Comparison of ENCODE assay signal across 8 cellular contexts in genomic region chr2:216113572-216113971, GRCh38. TPM values are rescaled to one million over a fixed set of nuclear protein-coding genes. Genes with fewer than 3 reads are reported as not detected.
A peak's percentile ranks its signal among the peaks of the same experiment; 100 is the strongest.
DNase-seq lines count a peak whose midpoint lies in the region; ATAC-seq and TF ChIP-seq lines count a peak whose summit lies in the region.

No MANE protein-coding gene starts in this region.

- H3K9me3 ChIP-seq in CD4-positive, alpha-beta memory T cell (ENCODE audit: control insufficient read depth in 1 of 2, low read length in 2 of 2) = no peaks in the 10 kb centered on the region

- H3K4me1 ChIP-seq in CD4-positive, alpha-beta memory T cell (ENCODE audit: insufficient read depth, low read length) = peaks cover 87% of the 10 kb centered on the region

- peak overlapping the region in 1 of 8 donors; percentile 28 for H3K4me3 Mint-ChIP-seq in CD4-positive, alpha-beta memory T cell
- peak overlapping the region; percentile 41 to 99 for H3K4me3 Mint-ChIP-seq in activated T-cell treated with anti-CD3 and anti-CD28 coated beads, Interleukin-2, amount 50 U/mL, for 72 hours
- H3K4me3 Mint-ChIP-seq in MCF 10A (ENCODE audit: unreplicated experiment) = no peak overlapping the region

- no peak overlapping the region for H3K4me3 ChIP-seq in CD4-positive, alpha-beta memory T cell (ENCODE audit: low read length in 2 of 2)

- peaks cover 54 to 87% of the 10 kb centered on the region in 2 donors for H3K36me3 Mint-ChIP-seq in CD4-positive, alpha-beta memory T cell
- peaks cover 27 to 57% of the 10 kb centered on the region in 2 donors for H3K36me3 Mint-ChIP-seq in activated T-cell treated with anti-CD3 and anti-CD28 coated beads, Interleukin-2, amount 50 U/mL, for 72 hours (ENCODE audit: insufficient read depth in 2 of 2)
- peaks cover 59% of the 10 kb centered on the region for H3K36me3 Mint-ChIP-seq in MCF 10A (ENCODE audit: insufficient read depth, unreplicated experiment)

- peaks cover 2% of the 10 kb centered on the region in 2 donors for H3K27me3 Mint-ChIP-seq in CD4-positive, alpha-beta memory T cell
- no peaks in the 10 kb centered on the region for H3K27me3 Mint-ChIP-seq in activated T-cell treated with anti-CD3 and anti-CD28 coated beads, Interleukin-2, amount 50 U/mL, for 72 hours (ENCODE audit: low read depth)
- no peaks in the 10 kb centered on the region for H3K27me3 Mint-ChIP-seq in MCF 10A (ENCODE audit: insufficient read depth, unreplicated experiment)

- CTCF ChIA-PET in CD4-positive, alpha-beta memory T cell (lab: Charles Lee; ENCODE audit: partially characterized antibody) = interaction anchor here (1.1 to 3.1 kb wide), 18 partner anchors 10 to 93 kb away, joined by 3 to 20 read pairs (median 6); partner anchors contain the start of genes PECR and TMEM169
- CTCF ChIA-PET in MCF 10A (lab: Yijun Ruan, JAX) = interaction anchor here (0.6 to 1.4 kb wide), 9 partner anchors 10 to 235 kb away, joined by 3 to 8 read pairs (median 4); no protein-coding TSS in a partner anchor

- peaks cover 58% of the 10 kb centered on the region for H3K36me3 ChIP-seq in CD4-positive, alpha-beta memory T cell (ENCODE audit: insufficient read depth, low read length)

- POLR2A ChIA-PET in CD4-positive, alpha-beta memory T cell (lab: Charles Lee; ENCODE audit: partially characterized antibody) = interaction anchor here (0.8 to 4.2 kb wide), 5 partner anchors 18 to 80 kb away, joined by 3 to 39 read pairs (median 4); partner anchors contain the start of genes PECR and TMEM169
- POLR2A ChIA-PET in MCF 10A (lab: Yijun Ruan, JAX) = no interaction called here

- BruUV-seq in MCF 10A (replicated peaks; lab: Mats Ljungman, UMichigan) = no TSS peak

- DNase-seq in CD4-positive, alpha-beta memory T cell = no peak
- DNase-seq in GM19238 (ENCODE audit: insufficient read length, low spot score) (peak; percentile 13), NCI-H1048 (lab: John Stamatoyannopoulos, UW) (no peak), germinal center (ENCODE audit: low spot score) (no peak), MCF 10A (ENCODE audit: unreplicated experiment) (no peak), SIG-M5 treated with dmso at 0.1 percent for 504 hours (lab: John Stamatoyannopoulos, UW; ENCODE audit: unreplicated experiment) (no peak)
- no peak for DNase-seq in activated T-cell treated with anti-CD3 and anti-CD28 coated beads, Interleukin-2, amount 50 U/mL, for 72 hours

- intact Hi-C loops in CD4-positive, alpha-beta memory T cell (cut with micrococcal nuclease) = loop anchor here (5.0 to 10.0 kb wide), 2 partner anchors 79 to 384 kb away; partner anchors contain the start of gene RPL37A
- intact Hi-C loops in MCF 10A (cut with micrococcal nuclease) = loop anchor here (10.0 kb wide), 1 partner anchor 381 kb away; the partner anchor contains the start of gene RPL37A

- no peak for TF ChIP-seq CTCF in MCF 10A (IDR thresholded peaks at IDR 0.05; ENCODE audit: unreplicated experiment)

- peak overlapping the region in 6 of 7 donors; percentile 42 to 100 (median 93) for H3K27ac Mint-ChIP-seq in CD4-positive, alpha-beta memory T cell
- peak overlapping the region; percentile 99 for H3K27ac Mint-ChIP-seq in activated T-cell treated with anti-CD3 and anti-CD28 coated beads, Interleukin-2, amount 50 U/mL, for 72 hours
- no peak overlapping the region for H3K27ac Mint-ChIP-seq in MCF 10A (ENCODE audit: low read depth, unreplicated experiment)

- H3K9me3 Mint-ChIP-seq in CD4-positive, alpha-beta memory T cell = peaks cover 0 to 9% (median 0%) of the 10 kb centered on the region in 8 donors
- H3K9me3 Mint-ChIP-seq in activated T-cell treated with anti-CD3 and anti-CD28 coated beads, Interleukin-2, amount 50 U/mL, for 72 hours = no peaks in the 10 kb centered on the region
- no peaks in the 10 kb centered on the region for H3K9me3 Mint-ChIP-seq in MCF 10A (ENCODE audit: unreplicated experiment)

- peak; percentile 76 for ATAC-seq in HG03064 (IDR thresholded peaks at IDR 0.05; ENCODE audit: low read depth, unreplicated experiment)
- peak; percentile 31 to 32 for ATAC-seq in activated T-cell treated with anti-CD3 and anti-CD28 coated beads, Interleukin-2, amount 50 U/mL, for 72 hours (replicated peaks in 1 of 2)

- H3K4me1 Mint-ChIP-seq in CD4-positive, alpha-beta memory T cell = peaks cover 64 to 95% (median 81%) of the 10 kb centered on the region in 4 donors
- H3K4me1 Mint-ChIP-seq in activated T-cell treated with anti-CD3 and anti-CD28 coated beads, Interleukin-2, amount 50 U/mL, for 72 hours (ENCODE audit: low read depth) = peaks cover 87% of the 10 kb centered on the region
- H3K4me1 Mint-ChIP-seq in MCF 10A (ENCODE audit: insufficient read depth, unreplicated experiment) = peaks cover 37% of the 10 kb centered on the region

- peak overlapping the region; percentile 6 for H3K27ac ChIP-seq in CD4-positive, alpha-beta memory T cell (ENCODE audit: low read depth, low read length)

- H3K27me3 ChIP-seq in CD4-positive, alpha-beta memory T cell (ENCODE audit: insufficient read depth, low read length) = no peaks in the 10 kb centered on the region

RNA-seq across cellular contexts. Expression of gene XRCC5, which starts 4.4 kb away (rescaled TPM):
- 100 to 1,000 TPM; 235 to 240 TPM for total RNA-seq in CD4-positive, alpha-beta memory T cell
- 100 to 1,000 TPM; 305 to 348 TPM for polyA plus RNA-seq in CD4-positive, alpha-beta memory T cell
- 100 to 1,000 TPM; 300 to 324 TPM for total RNA-seq in activated T-cell treated with anti-CD3 and anti-CD28 coated beads, Interleukin-2, amount 50 U/mL, for 72 hours
- total RNA-seq in MCF 10A (2022) = 159 and 198 TPM in 2 replicates

RNA-seq across cellular contexts. Expression of gene TMEM169, which starts 31.9 kb away (rescaled TPM):
- 1 to 10 TPM; 3.6 to 5.1 TPM for total RNA-seq in CD4-positive, alpha-beta memory T cell
- polyA plus RNA-seq in CD4-positive, alpha-beta memory T cell = 1 to 10 TPM; 2.0 to 2.4 TPM
- total RNA-seq in activated T-cell treated with anti-CD3 and anti-CD28 coated beads, Interleukin-2, amount 50 U/mL, for 72 hours = 1 to 10 TPM; 1.6 TPM
- 0.25 and 0.35 TPM in 2 replicates for total RNA-seq in MCF 10A (2022)

RNA-seq across cellular contexts. Expression of gene PECR, which starts 32.0 kb away (rescaled TPM):
- total RNA-seq in CD4-positive, alpha-beta memory T cell = 10 to 100 TPM; 16.8 to 20.6 TPM
- polyA plus RNA-seq in CD4-positive, alpha-beta memory T cell = 10 to 100 TPM; 30.7 to 36.6 TPM
- 10 to 100 TPM; 28.4 to 29.7 TPM for total RNA-seq in activated T-cell treated with anti-CD3 and anti-CD28 coated beads, Interleukin-2, amount 50 U/mL, for 72 hours
- total RNA-seq in MCF 10A (2022) = 8.3 and 20.0 TPM in 2 replicates
